ENCODE assay signal across 28 cellular contexts in the genomic region with DNA sequence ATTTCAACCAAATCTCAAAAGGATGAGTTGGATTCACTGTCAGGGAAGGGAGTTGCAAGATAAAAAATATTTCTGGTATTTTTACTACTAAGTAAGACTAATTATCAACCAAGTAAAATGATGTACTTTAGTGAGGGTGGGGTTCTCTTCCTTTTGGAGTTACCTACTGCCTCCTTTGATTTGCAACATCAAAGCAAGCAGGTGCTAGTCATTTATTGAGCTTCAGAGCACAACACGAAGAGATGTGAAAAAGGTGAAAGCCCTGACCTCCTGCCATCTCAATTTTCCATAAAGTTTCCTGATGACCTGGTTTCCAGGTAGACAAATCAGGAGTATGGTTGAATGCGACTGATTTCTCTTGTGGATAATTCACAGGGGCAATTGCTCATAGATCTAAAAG.
"Had no signal": no experiment of that assay in that cellular context is flagged by ENCODE, and none has a peak within 500 bp of the region (broad histone marks: within the 10 kb centered on the region; RNA-seq: fewer than 3 reads in every experiment).

No MANE protein-coding gene starts in this region.

- H3K9me3 ChIP-seq: lower lobe of right lung, mucosa of descending colon, pancreas, prostate gland, tibial nerve, vagina had no signal

- H3K36me3 ChIP-seq: pancreas, prostate gland, vagina had no signal

- H3K9me3 Mint-ChIP-seq: naive thymus-derived CD4-positive, alpha-beta T cell; natural killer cell treated with Interleukin-12 subunit alpha and Interleukin-12 subunit beta and Interleukin-15 and Interleukin-18, amount 100 ng/mL, for 72 hours; stimulated activated memory B cell treated with anti-CD40 and anti-IgM and Interleukin-4, amounts not matched to agents 10 μg/mL and 1 μg/mL and 100 μg/mL, for 72 hours; stimulated activated naive CD8-positive, alpha-beta T cell treated with anti-CD3 and anti-CD28 coated beads, Interleukin-15, amount 100 ng/mL, for 72 hours had no signal

- H3K27me3 Mint-ChIP-seq: naive thymus-derived CD4-positive, alpha-beta T cell; natural killer cell treated with Interleukin-12 subunit alpha and Interleukin-12 subunit beta and Interleukin-15 and Interleukin-18, amount 100 ng/mL, for 72 hours; stimulated activated memory B cell treated with anti-CD40 and anti-IgM and Interleukin-4, amounts not matched to agents 10 μg/mL and 1 μg/mL and 100 μg/mL, for 72 hours; stimulated activated naive CD8-positive, alpha-beta T cell treated with anti-CD3 and anti-CD28 coated beads, Interleukin-15, amount 100 ng/mL, for 72 hours; type B pancreatic cell had no signal

- H3K4me1 ChIP-seq: lower lobe of right lung, prostate gland, vagina had no signal

- H3K4me1 Mint-ChIP-seq: stimulated activated memory B cell treated with anti-CD40 and anti-IgM and Interleukin-4, amounts not matched to agents 10 μg/mL and 1 μg/mL and 100 μg/mL, for 72 hours had no signal

- H3K27ac Mint-ChIP-seq: natural killer cell treated with Interleukin-12 subunit alpha and Interleukin-12 subunit beta and Interleukin-15 and Interleukin-18, amount 100 ng/mL, for 72 hours; stimulated activated memory B cell treated with anti-CD40 and anti-IgM and Interleukin-4, amounts not matched to agents 10 μg/mL and 1 μg/mL and 100 μg/mL, for 72 hours; type B pancreatic cell had no signal

- H3K27me3 ChIP-seq: pancreas, tibial nerve, vagina had no signal

- H3K4me3 Mint-ChIP-seq: naive thymus-derived CD4-positive, alpha-beta T cell; natural killer cell treated with Interleukin-12 subunit alpha and Interleukin-12 subunit beta and Interleukin-15 and Interleukin-18, amount 100 ng/mL, for 72 hours; stimulated activated memory B cell treated with anti-CD40 and anti-IgM and Interleukin-4, amounts not matched to agents 10 μg/mL and 1 μg/mL and 100 μg/mL, for 72 hours; stimulated activated naive CD8-positive, alpha-beta T cell treated with anti-CD3 and anti-CD28 coated beads, Interleukin-15, amount 100 ng/mL, for 72 hours; type B pancreatic cell had no signal

- H3K36me3 Mint-ChIP-seq: natural killer cell treated with Interleukin-12 subunit alpha and Interleukin-12 subunit beta and Interleukin-15 and Interleukin-18, amount 100 ng/mL, for 72 hours had no signal

- H3K27ac ChIP-seq: lower lobe of right lung, pancreas, prostate gland, vagina had no signal

- ATAC-seq: left lobe of liver; left ventricle myocardium superior; lower lobe of right lung; mucosa of descending colon; naive thymus-derived CD4-positive, alpha-beta T cell; natural killer cell treated with Interleukin-12 subunit alpha and Interleukin-12 subunit beta and Interleukin-15 and Interleukin-18, amount 100 ng/mL, for 72 hours; pancreas; right cardiac atrium; sciatic nerve; stimulated activated memory B cell treated with anti-CD40 and anti-IgM and Interleukin-4, amounts not matched to agents 10 μg/mL and 1 μg/mL and 100 μg/mL, for 72 hours; stimulated activated naive CD8-positive, alpha-beta T cell treated with anti-CD3 and anti-CD28 coated beads, Interleukin-15, amount 100 ng/mL, for 72 hours had no signal

- DNase-seq: hippocampal formation; kidney glomerular epithelial cell; left cardiac atrium; left ventricle myocardium superior; lower lobe of right lung; mesendoderm; midbrain; mucosa of descending colon; naive thymus-derived CD4-positive, alpha-beta T cell; pancreas; posterior cingulate gyrus; retina; right cardiac atrium; stimulated activated CD4-positive, alpha-beta T cell treated with anti-CD3 and anti-CD28 coated beads, Interleukin-1b, Interleukin-23, amount 100 ng/mL, for 48 hours; stimulated activated CD4-positive, alpha-beta T cell treated with anti-CD3 and anti-CD28 coated beads, Interleukin-2, amount 100 ng/mL, for 48 hours; stimulated activated CD4-positive, alpha-beta T cell treated with anti-CD3 and anti-CD28 coated beads, Interleukin-4, amount 100 ng/mL, for 4 hours; stimulated activated CD8-positive, alpha-beta memory T cell treated with anti-CD3 and anti-CD28 coated beads, Interleukin-4, amount 100 ng/mL, for 48 hours; stimulated activated naive CD4-positive, alpha-beta T cell treated with Interleukin-2 at 50 U/mL for 16 hours; stimulated activated naive CD8-positive, alpha-beta T cell treated with anti-CD3 and anti-CD28 coated beads, Interleukin-15, amount 100 ng/mL, for 72 hours; substantia nigra had no signal

- H3K4me3 ChIP-seq: lower lobe of right lung, mucosa of descending colon, pancreas, prostate gland, tibial nerve, vagina had no signal
